In genomic region chr16:11783319-11784047, GRCh38 we compare ENCODE assay signal across 8 cellular contexts. TPM values are rescaled to one million over a fixed set of nuclear protein-coding genes. Genes with fewer than 3 reads are reported as not detected.
DNase-seq lines count a peak whose midpoint lies in the region; ATAC-seq and TF ChIP-seq lines count a peak whose summit lies in the region.

No MANE protein-coding gene starts in this region.

- in situ Hi-C loops in G401 (cut with HindIII; ENCODE audit: low sequenced_read_pairs) = no loop called here

- TF ChIP-seq POLR2A in sigmoid colon (IDR thresholded peaks at IDR 0.05) = no peak

- H3K4me3 Mint-ChIP-seq in activated CD8-positive, alpha-beta memory T cell treated with anti-CD3 and anti-CD28 coated beads, Interleukin-2, amount 10 ng/mL, durations not matched to agents 7 days and 5 days = peak overlapping the region; percentile 69

- no peak overlapping the region for H3K23ac ChIP-seq in neuronal stem cell (ENCODE audit: low read depth, low read length, poor library complexity)

- H2AFZ ChIP-seq in neuronal stem cell (ENCODE audit: low read length) = no peak overlapping the region

- no peak overlapping the region for H2BK12ac ChIP-seq in neuronal stem cell (ENCODE audit: low read length)

- no peak overlapping the region for H2AK5ac ChIP-seq in neuronal stem cell (ENCODE audit: low read depth, low read length)

- CTCF ChIA-PET in activated CD8-positive, alpha-beta memory T cell treated with anti-CD3 and anti-CD28 coated beads, Interleukin-2, amount 10 ng/mL, durations not matched to agents 7 days and 5 days (lab: Charles Lee) = interaction anchor here (8.1 kb wide), 1 partner anchor 14 kb away, joined by 58 read pairs; the partner anchor contains the start of gene ZC3H7A

- ATAC-seq in GM19351 (IDR thresholded peaks at IDR 0.05; ENCODE audit: unreplicated experiment) = peak; percentile 60
- peak; percentile 54 for ATAC-seq in HG03565 (IDR thresholded peaks at IDR 0.05; ENCODE audit: unreplicated experiment)
- peak; percentile 79 for ATAC-seq in activated CD8-positive, alpha-beta memory T cell treated with anti-CD3 and anti-CD28 coated beads, Interleukin-2, amount 10 ng/mL, durations not matched to agents 7 days and 5 days

- H3K4ac ChIP-seq in neuronal stem cell (ENCODE audit: low read length) = no peak overlapping the region

- H3K27me3 ChIP-seq in sigmoid colon (no peaks in the 10 kb centered on the region), neuronal stem cell (ENCODE audit: control insufficient read depth in 3 of 3, insufficient read depth in 3 of 3, low read depth in 1 of 3, low read length in 3 of 3) (no peaks in the 10 kb centered on the region)

- no peak overlapping the region for H2BK15ac ChIP-seq in neuronal stem cell (ENCODE audit: low read length)

- TF ChIP-seq CTCF in C4-2B (conservative IDR thresholded peaks at IDR 0.05) (no peak), fibroblast of pulmonary artery (IDR thresholded peaks at IDR 0.05; ENCODE audit: low read length, missing control alignments) (no peak), sigmoid colon (IDR thresholded peaks at IDR 0.05) (no peak)

- no peak overlapping the region for H3K18ac ChIP-seq in neuronal stem cell (ENCODE audit: low read length)

- H3K9ac ChIP-seq in neuronal stem cell (ENCODE audit: low read depth, low read length, poor library complexity) = no peak overlapping the region

- H3K9me3 Mint-ChIP-seq in activated CD8-positive, alpha-beta memory T cell treated with anti-CD3 and anti-CD28 coated beads, Interleukin-2, amount 10 ng/mL, durations not matched to agents 7 days and 5 days (ENCODE audit: low read depth) = no peaks in the 10 kb centered on the region

- H2BK5ac ChIP-seq in neuronal stem cell (ENCODE audit: low read length) = no peak overlapping the region

- peaks cover 4% of the 10 kb centered on the region for H3K79me1 ChIP-seq in neuronal stem cell (ENCODE audit: low read depth, low read length)

- peaks cover 63% of the 10 kb centered on the region for H3K4me1 Mint-ChIP-seq in activated CD8-positive, alpha-beta memory T cell treated with anti-CD3 and anti-CD28 coated beads, Interleukin-2, amount 10 ng/mL, durations not matched to agents 7 days and 5 days

- no peaks in the 10 kb centered on the region for H3K27me3 Mint-ChIP-seq in activated CD8-positive, alpha-beta memory T cell treated with anti-CD3 and anti-CD28 coated beads, Interleukin-2, amount 10 ng/mL, durations not matched to agents 7 days and 5 days

- no peak overlapping the region for H3K4me2 ChIP-seq in neuronal stem cell (ENCODE audit: insufficient read depth, low read length, poor library complexity, severe bottlenecking)

- H3K9me3 ChIP-seq in sigmoid colon (no peaks in the 10 kb centered on the region), neuronal stem cell (replicated peaks in 1 of 2; ENCODE audit: control insufficient read depth in 2 of 2, insufficient read depth in 1 of 2, low read depth in 1 of 2, low read length in 2 of 2) (no peaks in the 10 kb centered on the region)

- peak overlapping the region; percentile 72; the same call in 1 of the 2 replicates for H3K27ac ChIP-seq in C4-2B
- H3K27ac ChIP-seq in sigmoid colon = peak overlapping the region; percentile 77 to 85 (median 82)
- H3K27ac ChIP-seq in neuronal stem cell (replicated peaks; ENCODE audit: low read length) = no peak overlapping the region

- WGBS in sigmoid colon, 2 donors = 13% methylated on average over 5 of the region's 5 CpGs
- no CpG with 5 or more reads among the region's 5 CpGs for WGBS in neuronal stem cell (ENCODE audit: extremely low coverage in 2 of 2, insufficient read length in 2 of 2, insufficient replicate concordance in 1 of 2), 2 donors

- H3K4me1 ChIP-seq in sigmoid colon = peaks cover 0 to 51% (median 41%) of the 10 kb centered on the region in 4 donors
- H3K4me1 ChIP-seq in neuronal stem cell (ENCODE audit: control insufficient read depth in 2 of 2, insufficient read depth in 1 of 2, low read depth in 1 of 2, low read length in 2 of 2) = peaks cover 6 to 10% of the 10 kb centered on the region in 2 donors

- peak; percentile 62 for DNase-seq in activated CD8-positive, alpha-beta memory T cell treated with anti-CD3 and anti-CD28 coated beads, Interleukin-2, amount 10 ng/mL, durations not matched to agents 7 days and 5 days
- DNase-seq in fibroblast of pulmonary artery (ENCODE audit: low read depth) (peak; percentile 79), sigmoid colon (no peak), G401 (ENCODE audit: low spot score) (no peak), neuronal stem cell (ENCODE audit: low spot score) (no peak)

- no peak for TF ChIP-seq EP300 in sigmoid colon (IDR thresholded peaks at IDR 0.05)

- no peak overlapping the region for H3K14ac ChIP-seq in neuronal stem cell (ENCODE audit: low read length)

- H3K27ac Mint-ChIP-seq in activated CD8-positive, alpha-beta memory T cell treated with anti-CD3 and anti-CD28 coated beads, Interleukin-2, amount 10 ng/mL, durations not matched to agents 7 days and 5 days = peak overlapping the region; percentile 90

- H3K36me3 ChIP-seq in sigmoid colon = peaks cover 0 to 12% (median 0%) of the 10 kb centered on the region in 4 donors
- H3K36me3 ChIP-seq in neuronal stem cell (replicated peaks in 1 of 2; ENCODE audit: control insufficient read depth in 2 of 2, insufficient read depth in 2 of 2, low read length in 2 of 2) = peaks cover 0 to 32% of the 10 kb centered on the region in 2 donors

- H2BK120ac ChIP-seq in neuronal stem cell (ENCODE audit: low read depth, low read length) = no peak overlapping the region

- H4K91ac ChIP-seq in neuronal stem cell (ENCODE audit: low read depth, low read length, poor library complexity) = no peak overlapping the region

- H3K4me3 ChIP-seq in fibroblast of pulmonary artery (replicated peaks; ENCODE audit: low read depth, low read length) = peak overlapping the region; percentile 32
- peak overlapping the region in 1 of 4 donors; percentile 6 for H3K4me3 ChIP-seq in sigmoid colon
- H3K4me3 ChIP-seq in neuronal stem cell (ENCODE audit: low read length in 2 of 2) = no peak overlapping the region

- H4K8ac ChIP-seq in neuronal stem cell (ENCODE audit: low read depth, low read length) = no peak overlapping the region

- intact Hi-C loops in sigmoid colon (cut with DNase I) = no loop called here

- peaks cover 26% of the 10 kb centered on the region for H3K36me3 Mint-ChIP-seq in activated CD8-positive, alpha-beta memory T cell treated with anti-CD3 and anti-CD28 coated beads, Interleukin-2, amount 10 ng/mL, durations not matched to agents 7 days and 5 days

RNA-seq across cellular contexts. Expression of gene ZC3H7A, which starts 13.6 kb away (rescaled TPM):
- 10 to 100 TPM; 70.7 to 85.9 TPM for total RNA-seq in activated CD8-positive, alpha-beta memory T cell treated with anti-CD3 and anti-CD28 coated beads, Interleukin-2, amount 10 ng/mL, durations not matched to agents 7 days and 5 days
- total RNA-seq in sigmoid colon = 10 to 100 TPM; 45.5 to 62.5 (median 55.7) TPM
- polyA plus RNA-seq in sigmoid colon = 10 to 100 TPM; 19.9 to 23.5 (median 22.8) TPM
- 37.0 and 54.2 TPM in 2 replicates for total RNA-seq in G401 (2014; rRNA removed; shearing (Covaris generic))
- 36.2 TPM for polyA plus RNA-seq in neuronal stem cell (2013, experiment 1 of 2)
- polyA plus RNA-seq in neuronal stem cell (2013, experiment 2 of 2) = 34.1 TPM

RNA-seq across cellular contexts. Expression of gene TXNDC11, which starts 40.8 kb away (rescaled TPM):
- 10 to 100 TPM; 41.3 to 47.2 TPM for total RNA-seq in activated CD8-positive, alpha-beta memory T cell treated with anti-CD3 and anti-CD28 coated beads, Interleukin-2, amount 10 ng/mL, durations not matched to agents 7 days and 5 days
- 10 to 100 TPM; 25.3 to 35.2 (median 28.8) TPM for total RNA-seq in sigmoid colon
- 10 to 100 TPM; 34.9 to 54.0 (median 37.8) TPM for polyA plus RNA-seq in sigmoid colon
- 25.4 and 31.9 TPM in 2 replicates for total RNA-seq in G401 (2014; rRNA removed; shearing (Covaris generic))
- polyA plus RNA-seq in neuronal stem cell (2013, experiment 1 of 2) = 11.9 TPM
- 12.0 TPM for polyA plus RNA-seq in neuronal stem cell (2013, experiment 2 of 2)

Comparison
In these comparisons a context has a peak if more than half of its experiments do, and no peak if none do; other contexts are left out.
1. DNase-seq: peak in activated CD8-positive, alpha-beta memory T cell treated with anti-CD3 and anti-CD28 coated beads, Interleukin-2, amount 10 ng/mL, durations not matched to agents 7 days and 5 days (single experiment) and fibroblast of pulmonary artery (single experiment); none in sigmoid colon (single experiment), G401 (single experiment) and neuronal stem cell (single experiment).
2. Peak in every context shown above with its lines, with median percentiles within 50 percentile points of each other: ATAC-seq.